In the genomic region with DNA sequence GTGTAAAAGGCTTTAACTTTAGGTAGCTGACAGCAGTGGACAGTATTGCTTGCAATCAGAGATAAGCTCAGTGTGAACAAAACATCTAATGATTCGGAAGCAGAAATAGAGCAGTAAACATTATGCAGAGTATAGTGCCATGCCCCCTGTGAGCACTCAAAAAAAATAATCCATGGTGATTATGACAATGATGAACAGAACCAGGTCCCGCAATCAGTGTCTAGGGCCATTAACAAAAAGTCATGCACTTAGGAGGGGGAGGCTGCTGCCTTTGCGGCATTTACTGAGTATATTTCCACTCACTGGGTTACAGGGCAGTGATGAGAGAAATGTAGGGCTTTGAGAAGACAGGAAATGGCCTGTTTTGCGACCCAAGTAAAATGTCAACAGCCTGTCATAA, we compare ENCODE assay signal across 3 cellular contexts.
TF ChIP-seq lines count a peak whose summit lies in the region.

No MANE protein-coding gene starts in this region.

TF ChIP-seq in liver, 16 proteins besides CTCF, POLR2A, EP300 and RAD21:
- peak; percentile 25 for TF ChIP-seq SP1 (IDR thresholded peaks at IDR 0.05)
- peak; percentile 48 for TF ChIP-seq NR2F2 (IDR thresholded peaks at IDR 0.05)
- no peak for TF ChIP-seq GABPA (IDR thresholded peaks at IDR 0.05 in 1 of 2, conservative IDR thresholded peaks at IDR 0.05 in 1 of 2)

TF ChIP-seq in HepG2, 621 proteins besides CTCF, POLR2A, EP300 and RAD21 (continues in another document):
- TF ChIP-seq, protein P1, sequence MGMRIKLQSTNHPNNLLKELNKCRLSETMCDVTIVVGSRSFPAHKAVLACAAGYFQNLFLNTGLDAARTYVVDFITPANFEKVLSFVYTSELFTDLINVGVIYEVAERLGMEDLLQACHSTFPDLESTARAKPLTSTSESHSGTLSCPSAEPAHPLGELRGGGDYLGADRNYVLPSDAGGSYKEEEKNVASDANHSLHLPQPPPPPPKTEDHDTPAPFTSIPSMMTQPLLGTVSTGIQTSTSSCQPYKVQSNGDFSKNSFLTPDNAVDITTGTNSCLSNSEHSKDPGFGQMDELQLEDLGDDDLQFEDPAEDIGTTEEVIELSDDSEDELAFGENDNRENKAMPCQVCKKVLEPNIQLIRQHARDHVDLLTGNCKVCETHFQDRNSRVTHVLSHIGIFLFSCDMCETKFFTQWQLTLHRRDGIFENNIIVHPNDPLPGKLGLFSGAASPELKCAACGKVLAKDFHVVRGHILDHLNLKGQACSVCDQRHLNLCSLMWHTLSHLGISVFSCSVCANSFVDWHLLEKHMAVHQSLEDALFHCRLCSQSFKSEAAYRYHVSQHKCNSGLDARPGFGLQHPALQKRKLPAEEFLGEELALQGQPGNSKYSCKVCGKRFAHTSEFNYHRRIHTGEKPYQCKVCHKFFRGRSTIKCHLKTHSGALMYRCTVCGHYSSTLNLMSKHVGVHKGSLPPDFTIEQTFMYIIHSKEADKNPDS (CRISPR knock-in tag; IDR thresholded peaks at IDR 0.05), result no peak
- TF ChIP-seq, protein P2, sequence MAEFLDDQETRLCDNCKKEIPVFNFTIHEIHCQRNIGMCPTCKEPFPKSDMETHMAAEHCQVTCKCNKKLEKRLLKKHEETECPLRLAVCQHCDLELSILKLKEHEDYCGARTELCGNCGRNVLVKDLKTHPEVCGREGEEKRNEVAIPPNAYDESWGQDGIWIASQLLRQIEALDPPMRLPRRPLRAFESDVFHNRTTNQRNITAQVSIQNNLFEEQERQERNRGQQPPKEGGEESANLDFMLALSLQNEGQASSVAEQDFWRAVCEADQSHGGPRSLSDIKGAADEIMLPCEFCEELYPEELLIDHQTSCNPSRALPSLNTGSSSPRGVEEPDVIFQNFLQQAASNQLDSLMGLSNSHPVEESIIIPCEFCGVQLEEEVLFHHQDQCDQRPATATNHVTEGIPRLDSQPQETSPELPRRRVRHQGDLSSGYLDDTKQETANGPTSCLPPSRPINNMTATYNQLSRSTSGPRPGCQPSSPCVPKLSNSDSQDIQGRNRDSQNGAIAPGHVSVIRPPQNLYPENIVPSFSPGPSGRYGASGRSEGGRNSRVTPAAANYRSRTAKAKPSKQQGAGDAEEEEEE (CRISPR knock-in tag; IDR thresholded peaks at IDR 0.05; ENCODE audit: borderline replicate concordance), result no peak
- TF ChIP-seq ZNF143 (CRISPR knock-in tag; IDR thresholded peaks at IDR 0.05) (no peak), PREB (CRISPR knock-in tag; IDR thresholded peaks at IDR 0.05) (no peak), ZNF383 (CRISPR knock-in tag; IDR thresholded peaks at IDR 0.05; ENCODE audit: borderline replicate concordance) (no peak), U2AF1 (optimal IDR thresholded peaks at IDR 0.05; ENCODE audit: low read depth, low read length) (no peak), ARNTL (CRISPR knock-in tag; IDR thresholded peaks at IDR 0.05) (no peak), ZSCAN31 (CRISPR knock-in tag; IDR thresholded peaks at IDR 0.05; ENCODE audit: low read depth) (no peak), ZNF253 (CRISPR knock-in tag; IDR thresholded peaks at IDR 0.05; ENCODE audit: borderline replicate concordance) (no peak), ATF1 (CRISPR knock-in tag; IDR thresholded peaks at IDR 0.05) (no peak), CHD2 (IDR thresholded peaks at IDR 0.05; ENCODE audit: low read depth, low read length) (no peak)
- TF ChIP-seq, protein P3, sequence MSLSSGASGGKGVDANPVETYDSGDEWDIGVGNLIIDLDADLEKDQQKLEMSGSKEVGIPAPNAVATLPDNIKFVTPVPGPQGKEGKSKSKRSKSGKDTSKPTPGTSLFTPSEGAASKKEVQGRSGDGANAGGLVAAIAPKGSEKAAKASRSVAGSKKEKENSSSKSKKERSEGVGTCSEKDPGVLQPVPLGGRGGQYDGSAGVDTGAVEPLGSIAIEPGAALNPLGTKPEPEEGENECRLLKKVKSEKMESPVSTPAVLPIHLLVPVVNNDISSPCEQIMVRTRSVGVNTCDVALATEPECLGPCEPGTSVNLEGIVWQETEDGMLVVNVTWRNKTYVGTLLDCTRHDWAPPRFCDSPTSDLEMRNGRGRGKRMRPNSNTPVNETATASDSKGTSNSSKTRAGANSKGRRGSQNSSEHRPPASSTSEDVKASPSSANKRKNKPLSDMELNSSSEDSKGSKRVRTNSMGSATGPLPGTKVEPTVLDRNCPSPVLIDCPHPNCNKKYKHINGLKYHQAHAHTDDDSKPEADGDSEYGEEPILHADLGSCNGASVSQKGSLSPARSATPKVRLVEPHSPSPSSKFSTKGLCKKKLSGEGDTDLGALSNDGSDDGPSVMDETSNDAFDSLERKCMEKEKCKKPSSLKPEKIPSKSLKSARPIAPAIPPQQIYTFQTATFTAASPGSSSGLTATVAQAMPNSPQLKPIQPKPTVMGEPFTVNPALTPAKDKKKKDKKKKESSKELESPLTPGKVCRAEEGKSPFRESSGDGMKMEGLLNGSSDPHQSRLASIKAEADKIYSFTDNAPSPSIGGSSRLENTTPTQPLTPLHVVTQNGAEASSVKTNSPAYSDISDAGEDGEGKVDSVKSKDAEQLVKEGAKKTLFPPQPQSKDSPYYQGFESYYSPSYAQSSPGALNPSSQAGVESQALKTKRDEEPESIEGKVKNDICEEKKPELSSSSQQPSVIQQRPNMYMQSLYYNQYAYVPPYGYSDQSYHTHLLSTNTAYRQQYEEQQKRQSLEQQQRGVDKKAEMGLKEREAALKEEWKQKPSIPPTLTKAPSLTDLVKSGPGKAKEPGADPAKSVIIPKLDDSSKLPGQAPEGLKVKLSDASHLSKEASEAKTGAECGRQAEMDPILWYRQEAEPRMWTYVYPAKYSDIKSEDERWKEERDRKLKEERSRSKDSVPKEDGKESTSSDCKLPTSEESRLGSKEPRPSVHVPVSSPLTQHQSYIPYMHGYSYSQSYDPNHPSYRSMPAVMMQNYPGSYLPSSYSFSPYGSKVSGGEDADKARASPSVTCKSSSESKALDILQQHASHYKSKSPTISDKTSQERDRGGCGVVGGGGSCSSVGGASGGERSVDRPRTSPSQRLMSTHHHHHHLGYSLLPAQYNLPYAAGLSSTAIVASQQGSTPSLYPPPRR (CRISPR knock-in tag; IDR thresholded peaks at IDR 0.05; ENCODE audit: borderline replicate concordance), result no peak
- TF ChIP-seq, protein P4, sequence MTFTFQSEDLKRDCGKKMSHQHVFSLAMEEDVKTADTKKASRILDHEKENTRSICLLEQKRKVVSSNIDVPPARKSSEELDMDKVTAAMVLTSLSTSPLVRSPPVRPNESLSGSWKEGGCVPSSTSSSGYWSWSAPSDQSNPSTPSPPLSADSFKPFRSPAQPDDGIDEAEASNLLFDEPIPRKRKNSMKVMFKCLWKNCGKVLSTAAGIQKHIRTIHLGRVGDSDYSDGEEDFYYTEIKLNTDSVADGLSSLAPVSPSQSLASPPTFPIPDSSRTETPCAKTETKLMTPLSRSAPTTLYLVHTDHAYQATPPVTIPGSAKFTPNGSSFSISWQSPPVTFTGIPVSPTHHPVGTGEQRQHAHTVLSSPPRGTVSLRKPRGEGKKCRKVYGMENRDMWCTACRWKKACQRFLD (CRISPR knock-in tag; IDR thresholded peaks at IDR 0.05; ENCODE audit: borderline replicate concordance), result no peak

TF ChIP-seq in SK-N-SH, 30 proteins besides CTCF, POLR2A, EP300 and RAD21:
- TF ChIP-seq, protein P5, sequence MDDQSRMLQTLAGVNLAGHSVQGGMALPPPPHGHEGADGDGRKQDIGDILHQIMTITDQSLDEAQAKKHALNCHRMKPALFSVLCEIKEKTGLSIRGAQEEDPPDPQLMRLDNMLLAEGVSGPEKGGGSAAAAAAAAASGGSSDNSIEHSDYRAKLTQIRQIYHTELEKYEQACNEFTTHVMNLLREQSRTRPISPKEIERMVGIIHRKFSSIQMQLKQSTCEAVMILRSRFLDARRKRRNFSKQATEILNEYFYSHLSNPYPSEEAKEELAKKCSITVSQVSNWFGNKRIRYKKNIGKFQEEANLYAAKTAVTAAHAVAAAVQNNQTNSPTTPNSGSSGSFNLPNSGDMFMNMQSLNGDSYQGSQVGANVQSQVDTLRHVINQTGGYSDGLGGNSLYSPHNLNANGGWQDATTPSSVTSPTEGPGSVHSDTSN (IDR thresholded peaks at IDR 0.05), result no peak
- TF ChIP-seq YY1 (IDR thresholded peaks at IDR 0.05; ENCODE audit: low read depth) (no peak), GATA2 (CRISPR knock-in tag; IDR thresholded peaks at IDR 0.05) (peak; percentile 60), FOXJ3 (CRISPR knock-in tag; IDR thresholded peaks at IDR 0.05) (0 out of 2 replicates have a peak, but pooled peaks have one; percentile 23), TCF12 (IDR thresholded peaks at IDR 0.05) (0 out of 2 replicates have a peak, but pooled peaks have one; percentile 4), TEAD4 (IDR thresholded peaks at IDR 0.05; ENCODE audit: borderline replicate concordance, insufficient read depth) (no peak)
